1 cellular context compared by ENCODE assay signal in genomic region chr18:9824862-9825479, GRCh38.
TF ChIP-seq lines count a peak whose summit lies in the region.

No MANE protein-coding gene starts in this region.

TF ChIP-seq in liver, 16 proteins besides CTCF, POLR2A, EP300 and RAD21 (continued from another document):
- TF ChIP-seq HNF4G (IDR thresholded peaks at IDR 0.05): no peak
- TF ChIP-seq, protein P1, sequence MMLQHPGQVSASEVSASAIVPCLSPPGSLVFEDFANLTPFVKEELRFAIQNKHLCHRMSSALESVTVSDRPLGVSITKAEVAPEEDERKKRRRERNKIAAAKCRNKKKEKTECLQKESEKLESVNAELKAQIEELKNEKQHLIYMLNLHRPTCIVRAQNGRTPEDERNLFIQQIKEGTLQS (IDR thresholded peaks at IDR 0.05): no peak
- no peak for TF ChIP-seq YY1 (IDR thresholded peaks at IDR 0.05)
TF ChIP-seq in liver: peak in this region for 0.
